Comparison of ENCODE assay signal across 1 cellular context in the genomic region with DNA sequence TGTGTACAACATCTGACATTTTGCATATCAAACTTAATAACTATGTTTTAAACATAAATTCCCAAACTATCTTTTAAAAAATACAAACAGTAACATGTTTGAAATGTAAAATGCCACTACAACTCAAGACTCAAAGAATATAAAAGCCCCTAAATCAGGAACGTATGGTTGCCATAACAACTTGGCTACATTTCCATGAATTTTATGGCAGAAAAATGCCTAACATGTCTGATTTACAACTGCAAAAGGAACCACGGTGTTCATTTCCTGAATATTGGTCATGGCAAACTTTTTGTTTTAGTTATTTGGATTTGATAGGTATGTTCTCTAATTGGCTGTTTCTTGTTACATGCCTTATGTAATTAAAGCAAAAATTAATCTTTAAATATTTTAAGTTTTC.
TF ChIP-seq lines count a peak whose summit lies in the region.

No MANE protein-coding gene starts in this region.

TF ChIP-seq in GM23338, 12 proteins besides CTCF, POLR2A, EP300 and RAD21 (continued from another document):
- TF ChIP-seq, protein P1, sequence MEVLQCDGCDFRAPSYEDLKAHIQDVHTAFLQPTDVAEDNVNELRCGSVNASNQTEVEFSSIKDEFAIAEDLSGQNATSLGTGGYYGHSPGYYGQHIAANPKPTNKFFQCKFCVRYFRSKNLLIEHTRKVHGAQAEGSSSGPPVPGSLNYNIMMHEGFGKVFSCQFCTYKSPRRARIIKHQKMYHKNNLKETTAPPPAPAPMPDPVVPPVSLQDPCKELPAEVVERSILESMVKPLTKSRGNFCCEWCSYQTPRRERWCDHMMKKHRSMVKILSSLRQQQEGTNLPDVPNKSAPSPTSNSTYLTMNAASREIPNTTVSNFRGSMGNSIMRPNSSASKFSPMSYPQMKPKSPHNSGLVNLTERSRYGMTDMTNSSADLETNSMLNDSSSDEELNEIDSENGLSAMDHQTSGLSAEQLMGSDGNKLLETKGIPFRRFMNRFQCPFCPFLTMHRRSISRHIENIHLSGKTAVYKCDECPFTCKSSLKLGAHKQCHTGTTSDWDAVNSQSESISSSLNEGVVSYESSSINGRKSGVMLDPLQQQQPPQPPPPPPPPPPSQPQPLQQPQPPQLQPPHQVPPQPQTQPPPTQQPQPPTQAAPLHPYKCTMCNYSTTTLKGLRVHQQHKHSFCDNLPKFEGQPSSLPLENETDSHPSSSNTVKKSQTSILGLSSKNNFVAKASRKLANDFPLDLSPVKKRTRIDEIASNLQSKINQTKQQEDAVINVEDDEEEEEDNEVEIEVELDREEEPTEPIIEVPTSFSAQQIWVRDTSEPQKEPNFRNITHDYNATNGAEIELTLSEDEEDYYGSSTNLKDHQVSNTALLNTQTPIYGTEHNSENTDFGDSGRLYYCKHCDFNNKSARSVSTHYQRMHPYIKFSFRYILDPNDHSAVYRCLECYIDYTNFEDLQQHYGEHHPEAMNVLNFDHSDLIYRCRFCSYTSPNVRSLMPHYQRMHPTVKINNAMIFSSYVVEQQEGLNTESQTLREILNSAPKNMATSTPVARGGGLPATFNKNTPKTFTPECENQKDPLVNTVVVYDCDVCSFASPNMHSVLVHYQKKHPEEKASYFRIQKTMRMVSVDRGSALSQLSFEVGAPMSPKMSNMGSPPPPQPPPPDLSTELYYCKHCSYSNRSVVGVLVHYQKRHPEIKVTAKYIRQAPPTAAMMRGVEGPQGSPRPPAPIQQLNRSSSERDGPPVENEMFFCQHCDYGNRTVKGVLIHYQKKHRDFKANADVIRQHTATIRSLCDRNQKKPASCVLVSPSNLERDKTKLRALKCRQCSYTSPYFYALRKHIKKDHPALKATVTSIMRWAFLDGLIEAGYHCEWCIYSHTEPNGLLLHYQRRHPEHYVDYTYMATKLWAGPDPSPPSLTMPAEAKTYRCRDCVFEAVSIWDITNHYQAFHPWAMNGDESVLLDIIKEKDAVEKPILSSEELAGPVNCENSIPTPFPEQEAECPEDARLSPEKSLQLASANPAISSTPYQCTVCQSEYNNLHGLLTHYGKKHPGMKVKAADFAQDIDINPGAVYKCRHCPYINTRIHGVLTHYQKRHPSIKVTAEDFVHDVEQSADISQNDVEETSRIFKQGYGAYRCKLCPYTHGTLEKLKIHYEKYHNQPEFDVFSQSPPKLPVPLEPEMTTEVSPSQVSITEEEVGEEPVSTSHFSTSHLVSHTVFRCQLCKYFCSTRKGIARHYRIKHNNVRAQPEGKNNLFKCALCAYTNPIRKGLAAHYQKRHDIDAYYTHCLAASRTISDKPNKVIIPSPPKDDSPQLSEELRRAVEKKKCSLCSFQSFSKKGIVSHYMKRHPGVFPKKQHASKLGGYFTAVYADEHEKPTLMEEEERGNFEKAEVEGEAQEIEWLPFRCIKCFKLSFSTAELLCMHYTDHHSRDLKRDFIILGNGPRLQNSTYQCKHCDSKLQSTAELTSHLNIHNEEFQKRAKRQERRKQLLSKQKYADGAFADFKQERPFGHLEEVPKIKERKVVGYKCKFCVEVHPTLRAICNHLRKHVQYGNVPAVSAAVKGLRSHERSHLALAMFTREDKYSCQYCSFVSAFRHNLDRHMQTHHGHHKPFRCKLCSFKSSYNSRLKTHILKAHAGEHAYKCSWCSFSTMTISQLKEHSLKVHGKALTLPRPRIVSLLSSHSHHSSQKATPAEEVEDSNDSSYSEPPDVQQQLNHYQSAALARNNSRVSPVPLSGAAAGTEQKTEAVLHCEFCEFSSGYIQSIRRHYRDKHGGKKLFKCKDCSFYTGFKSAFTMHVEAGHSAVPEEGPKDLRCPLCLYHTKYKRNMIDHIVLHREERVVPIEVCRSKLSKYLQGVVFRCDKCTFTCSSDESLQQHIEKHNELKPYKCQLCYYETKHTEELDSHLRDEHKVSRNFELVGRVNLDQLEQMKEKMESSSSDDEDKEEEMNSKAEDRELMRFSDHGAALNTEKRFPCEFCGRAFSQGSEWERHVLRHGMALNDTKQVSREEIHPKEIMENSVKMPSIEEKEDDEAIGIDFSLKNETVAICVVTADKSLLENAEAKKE (CRISPR knock-in tag; IDR thresholded peaks at IDR 0.05), result no peak
- TF ChIP-seq ETS1 (IDR thresholded peaks at IDR 0.05) (no peak), NANOG (IDR thresholded peaks at IDR 0.05; ENCODE audit: borderline replicate concordance) (no peak), CREB1 (CRISPR knock-in tag; IDR thresholded peaks at IDR 0.05; ENCODE audit: low read depth) (no peak), POLR2AphosphoS5 (IDR thresholded peaks at IDR 0.05; ENCODE audit: low read depth) (no peak), ZNF114 (CRISPR knock-in tag; IDR thresholded peaks at IDR 0.05) (no peak), STAT1 (IDR thresholded peaks at IDR 0.05; ENCODE audit: unreplicated experiment) (no peak), EZH2 (IDR thresholded peaks at IDR 0.05; ENCODE audit: low read depth, unreplicated experiment) (no peak), EZH2phosphoT487 (IDR thresholded peaks at IDR 0.05; ENCODE audit: unreplicated experiment) (no peak), JUNB (IDR thresholded peaks at IDR 0.05; ENCODE audit: unreplicated experiment) (no peak)
- TF ChIP-seq, protein P2, sequence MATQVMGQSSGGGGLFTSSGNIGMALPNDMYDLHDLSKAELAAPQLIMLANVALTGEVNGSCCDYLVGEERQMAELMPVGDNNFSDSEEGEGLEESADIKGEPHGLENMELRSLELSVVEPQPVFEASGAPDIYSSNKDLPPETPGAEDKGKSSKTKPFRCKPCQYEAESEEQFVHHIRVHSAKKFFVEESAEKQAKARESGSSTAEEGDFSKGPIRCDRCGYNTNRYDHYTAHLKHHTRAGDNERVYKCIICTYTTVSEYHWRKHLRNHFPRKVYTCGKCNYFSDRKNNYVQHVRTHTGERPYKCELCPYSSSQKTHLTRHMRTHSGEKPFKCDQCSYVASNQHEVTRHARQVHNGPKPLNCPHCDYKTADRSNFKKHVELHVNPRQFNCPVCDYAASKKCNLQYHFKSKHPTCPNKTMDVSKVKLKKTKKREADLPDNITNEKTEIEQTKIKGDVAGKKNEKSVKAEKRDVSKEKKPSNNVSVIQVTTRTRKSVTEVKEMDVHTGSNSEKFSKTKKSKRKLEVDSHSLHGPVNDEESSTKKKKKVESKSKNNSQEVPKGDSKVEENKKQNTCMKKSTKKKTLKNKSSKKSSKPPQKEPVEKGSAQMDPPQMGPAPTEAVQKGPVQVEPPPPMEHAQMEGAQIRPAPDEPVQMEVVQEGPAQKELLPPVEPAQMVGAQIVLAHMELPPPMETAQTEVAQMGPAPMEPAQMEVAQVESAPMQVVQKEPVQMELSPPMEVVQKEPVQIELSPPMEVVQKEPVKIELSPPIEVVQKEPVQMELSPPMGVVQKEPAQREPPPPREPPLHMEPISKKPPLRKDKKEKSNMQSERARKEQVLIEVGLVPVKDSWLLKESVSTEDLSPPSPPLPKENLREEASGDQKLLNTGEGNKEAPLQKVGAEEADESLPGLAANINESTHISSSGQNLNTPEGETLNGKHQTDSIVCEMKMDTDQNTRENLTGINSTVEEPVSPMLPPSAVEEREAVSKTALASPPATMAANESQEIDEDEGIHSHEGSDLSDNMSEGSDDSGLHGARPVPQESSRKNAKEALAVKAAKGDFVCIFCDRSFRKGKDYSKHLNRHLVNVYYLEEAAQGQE (IDR thresholded peaks at IDR 0.05; ENCODE audit: unreplicated experiment), result no peak
